10 cellular contexts compared by ENCODE assay signal in genomic region chr1:9279172-9279840, GRCh38. TPM values are rescaled to one million over a fixed set of nuclear protein-coding genes. Genes with fewer than 3 reads are reported as not detected.
DNase-seq lines count a peak whose midpoint lies in the region; ATAC-seq and TF ChIP-seq lines count a peak whose summit lies in the region.
"Had no signal": no experiment of that assay in that cellular context is flagged by ENCODE, and none has a peak within 500 bp of the region (broad histone marks: within the 10 kb centered on the region; RNA-seq: fewer than 3 reads in every experiment).

No MANE protein-coding gene starts in this region.

- peaks cover 57% of the 10 kb centered on the region for H3K4me1 Mint-ChIP-seq in activated naive CD8-positive, alpha-beta T cell treated with anti-CD3 and anti-CD28 coated beads, Interleukin-2, amount 50 U/mL, for 24 hours
- H3K4me1 Mint-ChIP-seq in naive thymus-derived CD4-positive, alpha-beta T cell = peaks cover 24 to 67% (median 44%) of the 10 kb centered on the region in 7 donors
- H3K4me1 Mint-ChIP-seq in endodermal cell = peaks cover 14% of the 10 kb centered on the region
- peaks cover 45 to 46% of the 10 kb centered on the region in 2 donors for H3K4me1 Mint-ChIP-seq in effector memory CD8-positive, alpha-beta T cell (ENCODE audit: low read depth in 2 of 2)

- peak overlapping the region; percentile 11 for H3K4me3 Mint-ChIP-seq in activated naive CD8-positive, alpha-beta T cell treated with anti-CD3 and anti-CD28 coated beads, Interleukin-2, amount 50 U/mL, for 24 hours
- peak overlapping the region; percentile 36 to 74 (median 52) for H3K4me3 Mint-ChIP-seq in naive thymus-derived CD4-positive, alpha-beta T cell
- H3K4me3 Mint-ChIP-seq in endodermal cell = no peak overlapping the region
- peak overlapping the region in 1 of 2 donors; percentile 23 for H3K4me3 Mint-ChIP-seq in effector memory CD8-positive, alpha-beta T cell
- H3K4me3 Mint-ChIP-seq: activated naive CD4-positive, alpha-beta T cell treated with anti-CD3 and anti-CD28 coated beads, Interleukin-2, amount 10 ng/mL, durations not matched to agents 7 days and 5 days had no signal

- peak; percentile 52 for ATAC-seq in activated naive CD8-positive, alpha-beta T cell treated with anti-CD3 and anti-CD28 coated beads, Interleukin-2, amount 50 U/mL, for 24 hours
- no peak for ATAC-seq in naive thymus-derived CD4-positive, alpha-beta T cell
- ATAC-seq in effector memory CD8-positive, alpha-beta T cell (replicated peaks) = no peak

- TF ChIP-seq CTCF in endodermal cell (conservative IDR thresholded peaks at IDR 0.05) = no peak

- intact Hi-C loops in naive thymus-derived CD4-positive, alpha-beta T cell (cut with micrococcal nuclease) = no loop called here

- H3K27me3 Mint-ChIP-seq in activated naive CD8-positive, alpha-beta T cell treated with anti-CD3 and anti-CD28 coated beads, Interleukin-2, amount 50 U/mL, for 24 hours = peaks cover 5% of the 10 kb centered on the region
- H3K27me3 Mint-ChIP-seq in naive thymus-derived CD4-positive, alpha-beta T cell = peaks cover 0 to 6% (median 0%) of the 10 kb centered on the region in 5 donors
- peaks cover 5% of the 10 kb centered on the region for H3K27me3 Mint-ChIP-seq in endodermal cell (ENCODE audit: insufficient read depth)
- H3K27me3 Mint-ChIP-seq in effector memory CD8-positive, alpha-beta T cell = peaks cover 6 to 16% of the 10 kb centered on the region in 2 donors

- H3K9me3 ChIP-seq in naive thymus-derived CD4-positive, alpha-beta T cell (ENCODE audit: control insufficient read depth in 2 of 3, low read length in 3 of 3) = no peaks in the 10 kb centered on the region
- H3K9me3 ChIP-seq in endodermal cell (ENCODE audit: control insufficient read depth, low read length) = peaks cover under 1% of the 10 kb centered on the region

- H3K36me3 Mint-ChIP-seq in activated naive CD8-positive, alpha-beta T cell treated with anti-CD3 and anti-CD28 coated beads, Interleukin-2, amount 50 U/mL, for 24 hours (ENCODE audit: low read depth) = no peaks in the 10 kb centered on the region
- H3K36me3 Mint-ChIP-seq in naive thymus-derived CD4-positive, alpha-beta T cell = peaks cover 0 to 14% (median 4%) of the 10 kb centered on the region in 5 donors
- H3K36me3 Mint-ChIP-seq in endodermal cell (ENCODE audit: low read depth) = no peaks in the 10 kb centered on the region
- H3K36me3 Mint-ChIP-seq in effector memory CD8-positive, alpha-beta T cell (ENCODE audit: insufficient read depth) = no peaks in the 10 kb centered on the region

- H3K27ac Mint-ChIP-seq in activated naive CD8-positive, alpha-beta T cell treated with anti-CD3 and anti-CD28 coated beads, Interleukin-2, amount 50 U/mL, for 24 hours = no peak overlapping the region
- H3K27ac Mint-ChIP-seq in naive thymus-derived CD4-positive, alpha-beta T cell = peak overlapping the region in 2 of 9 donors; percentile 46 to 69
- H3K27ac Mint-ChIP-seq in endodermal cell = no peak overlapping the region
- H3K27ac Mint-ChIP-seq in effector memory CD8-positive, alpha-beta T cell = no peak overlapping the region
- H3K27ac Mint-ChIP-seq: activated naive CD4-positive, alpha-beta T cell treated with anti-CD3 and anti-CD28 coated beads, Interleukin-2, amount 10 ng/mL, durations not matched to agents 7 days and 5 days had no signal

- H3K4me3 ChIP-seq in naive thymus-derived CD4-positive, alpha-beta T cell (ENCODE audit: low read length) = no peak overlapping the region
- H3K4me3 ChIP-seq in endodermal cell (ENCODE audit: low read length) = no peak overlapping the region

- no peak overlapping the region for H3K27ac ChIP-seq in naive thymus-derived CD4-positive, alpha-beta T cell (ENCODE audit: low read depth, low read length)
- H3K27ac ChIP-seq in endodermal cell (ENCODE audit: low read depth, low read length) = no peak overlapping the region

- H3K9me3 Mint-ChIP-seq in activated naive CD8-positive, alpha-beta T cell treated with anti-CD3 and anti-CD28 coated beads, Interleukin-2, amount 50 U/mL, for 24 hours = no peaks in the 10 kb centered on the region
- peaks cover 0 to 9% (median 3%) of the 10 kb centered on the region in 11 donors for H3K9me3 Mint-ChIP-seq in naive thymus-derived CD4-positive, alpha-beta T cell
- peaks cover 5% of the 10 kb centered on the region for H3K9me3 Mint-ChIP-seq in endodermal cell
- no peaks in the 10 kb centered on the region for H3K9me3 Mint-ChIP-seq in effector memory CD8-positive, alpha-beta T cell

- no peaks in the 10 kb centered on the region for H3K27me3 ChIP-seq in naive thymus-derived CD4-positive, alpha-beta T cell (ENCODE audit: control insufficient read depth in 2 of 2, insufficient read depth in 2 of 2, low read length in 2 of 2)
- H3K27me3 ChIP-seq in endodermal cell (ENCODE audit: control insufficient read depth, insufficient read depth, low read length, poor library complexity, severe bottlenecking) = no peaks in the 10 kb centered on the region

- POLR2A ChIA-PET in naive thymus-derived CD4-positive, alpha-beta T cell (lab: Charles Lee) = no interaction called here

- CTCF ChIA-PET in naive thymus-derived CD4-positive, alpha-beta T cell (lab: Charles Lee) = no interaction called here

- H3K36me3 ChIP-seq in naive thymus-derived CD4-positive, alpha-beta T cell (ENCODE audit: control insufficient read depth in 2 of 3, insufficient read depth in 3 of 3, low read length in 3 of 3) = no peaks in the 10 kb centered on the region
- H3K36me3 ChIP-seq in endodermal cell (ENCODE audit: control insufficient read depth, insufficient read depth, low read length) = no peaks in the 10 kb centered on the region

- DNase-seq in stimulated activated CD4-positive, alpha-beta T cell treated with anti-CD3 and anti-CD28 coated beads, Interleukin-15, amount 100 ng/mL, for 24 hours = peak; percentile 43
- no peak for DNase-seq in stimulated activated CD4-positive, alpha-beta T cell treated with anti-CD3 and anti-CD28 coated beads, Interleukin-4, amount 100 ng/mL, for 24 hours
- DNase-seq in activated naive CD8-positive, alpha-beta T cell treated with anti-CD3 and anti-CD28 coated beads, Interleukin-2, amount 50 U/mL, for 24 hours = peak; percentile 51
- no peak for DNase-seq in naive thymus-derived CD4-positive, alpha-beta T cell
- DNase-seq in NCI-H2081 (lab: John Stamatoyannopoulos, UW) (no peak), cerebellar nuclear complex (lab: John Stamatoyannopoulos, UW) (no peak), endodermal cell (no peak)
- no peak for DNase-seq in effector memory CD8-positive, alpha-beta T cell
- DNase-seq: activated naive CD4-positive, alpha-beta T cell treated with anti-CD3 and anti-CD28 coated beads, Interleukin-2, amount 10 ng/mL, durations not matched to agents 7 days and 5 days; GDM1 had no signal

- peaks cover 30% of the 10 kb centered on the region in 2 donors for H3K4me1 ChIP-seq in naive thymus-derived CD4-positive, alpha-beta T cell (ENCODE audit: control insufficient read depth in 2 of 2, insufficient read depth in 2 of 2, low read length in 2 of 2)
- peaks cover 3% of the 10 kb centered on the region for H3K4me1 ChIP-seq in endodermal cell (ENCODE audit: control insufficient read depth, insufficient read depth, low read length)

- no peak overlapping the region for H3K9ac ChIP-seq in endodermal cell (ENCODE audit: extremely low read depth, low read length, poor library complexity, severe bottlenecking)

- WGBS in endodermal cell (ENCODE audit: insufficient coverage in 1 of 2, insufficient read length in 1 of 2), 2 experiments = 75 to 76% methylated on average over 12 to 23 of the region's 23 CpGs

RNA-seq across cellular contexts. Expression of gene SPSB1, which starts 13.4 kb away (rescaled TPM):
- total RNA-seq in naive thymus-derived CD4-positive, alpha-beta T cell = 10 to 100 TPM in 1 of 5 experiments, 1 to 10 TPM in 4; 1.8 to 10.3 (median 1.9) TPM
- 1 to 10 TPM; 1.4 to 2.8 TPM for polyA plus RNA-seq in naive thymus-derived CD4-positive, alpha-beta T cell
- total RNA-seq in endodermal cell = 10 to 100 TPM; 20.4 to 26.9 TPM
- polyA plus RNA-seq in endodermal cell (2013, experiment 1 of 2) = 10.5 TPM
- polyA plus RNA-seq in endodermal cell (2013, experiment 2 of 2) = 10.7 TPM

RNA-seq across cellular contexts. Expression of gene H6PD, which starts 44.7 kb away (rescaled TPM):
- total RNA-seq in naive thymus-derived CD4-positive, alpha-beta T cell = 10 to 100 TPM; 18.6 to 27.6 (median 19.8) TPM
- polyA plus RNA-seq in naive thymus-derived CD4-positive, alpha-beta T cell = 10 to 100 TPM; 12.1 to 17.4 TPM
- 10 to 100 TPM; 21.5 to 34.4 TPM for total RNA-seq in endodermal cell
- 14.8 TPM for polyA plus RNA-seq in endodermal cell (2013, experiment 1 of 2)
- polyA plus RNA-seq in endodermal cell (2013, experiment 2 of 2) = 14.2 TPM

Comparison
In these comparisons a context has a peak if more than half of its experiments do, and no peak if none do; other contexts are left out.
1. DNase-seq: peak in stimulated activated CD4-positive, alpha-beta T cell treated with anti-CD3 and anti-CD28 coated beads, Interleukin-15, amount 100 ng/mL, for 24 hours (single experiment) and activated naive CD8-positive, alpha-beta T cell treated with anti-CD3 and anti-CD28 coated beads, Interleukin-2, amount 50 U/mL, for 24 hours (single experiment); none in stimulated activated CD4-positive, alpha-beta T cell treated with anti-CD3 and anti-CD28 coated beads, Interleukin-4, amount 100 ng/mL, for 24 hours (single experiment), naive thymus-derived CD4-positive, alpha-beta T cell (0 of 9), NCI-H2081 (0 of 2), cerebellar nuclear complex (0 of 2), endodermal cell (single experiment) and effector memory CD8-positive, alpha-beta T cell (0 of 3).